Comparison of ENCODE assay signal across 1 cellular context in the genomic region with DNA sequence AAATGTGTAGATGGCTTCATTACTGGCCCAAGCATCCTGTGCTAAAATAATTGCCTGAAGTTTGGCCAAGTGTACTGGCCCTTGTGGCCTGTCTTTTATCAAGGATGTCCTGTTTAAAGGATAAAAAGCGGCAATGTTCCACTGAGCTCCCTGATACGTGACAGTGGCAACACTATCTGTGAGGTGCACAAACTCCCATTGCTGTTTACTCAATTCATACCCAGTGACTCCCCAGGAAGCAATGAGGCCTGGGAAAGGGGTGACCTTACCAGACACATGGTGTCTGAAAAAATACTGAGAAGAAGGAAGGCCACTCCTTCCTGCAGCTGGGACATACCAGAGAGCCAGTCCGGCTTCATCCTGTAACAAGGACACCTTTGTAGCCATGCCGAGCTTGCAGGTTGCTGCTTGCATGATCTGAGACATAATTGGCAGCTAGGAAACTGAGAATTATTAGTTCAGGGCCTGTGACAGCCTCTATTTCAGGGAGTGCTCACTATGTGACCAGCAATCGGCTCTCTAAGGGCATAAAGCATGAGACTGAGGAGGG.
TF ChIP-seq lines count a peak whose summit lies in the region.

No MANE protein-coding gene starts in this region.

TF ChIP-seq in HepG2, 621 proteins besides CTCF, POLR2A, EP300 and RAD21:
- TF ChIP-seq, protein P1, sequence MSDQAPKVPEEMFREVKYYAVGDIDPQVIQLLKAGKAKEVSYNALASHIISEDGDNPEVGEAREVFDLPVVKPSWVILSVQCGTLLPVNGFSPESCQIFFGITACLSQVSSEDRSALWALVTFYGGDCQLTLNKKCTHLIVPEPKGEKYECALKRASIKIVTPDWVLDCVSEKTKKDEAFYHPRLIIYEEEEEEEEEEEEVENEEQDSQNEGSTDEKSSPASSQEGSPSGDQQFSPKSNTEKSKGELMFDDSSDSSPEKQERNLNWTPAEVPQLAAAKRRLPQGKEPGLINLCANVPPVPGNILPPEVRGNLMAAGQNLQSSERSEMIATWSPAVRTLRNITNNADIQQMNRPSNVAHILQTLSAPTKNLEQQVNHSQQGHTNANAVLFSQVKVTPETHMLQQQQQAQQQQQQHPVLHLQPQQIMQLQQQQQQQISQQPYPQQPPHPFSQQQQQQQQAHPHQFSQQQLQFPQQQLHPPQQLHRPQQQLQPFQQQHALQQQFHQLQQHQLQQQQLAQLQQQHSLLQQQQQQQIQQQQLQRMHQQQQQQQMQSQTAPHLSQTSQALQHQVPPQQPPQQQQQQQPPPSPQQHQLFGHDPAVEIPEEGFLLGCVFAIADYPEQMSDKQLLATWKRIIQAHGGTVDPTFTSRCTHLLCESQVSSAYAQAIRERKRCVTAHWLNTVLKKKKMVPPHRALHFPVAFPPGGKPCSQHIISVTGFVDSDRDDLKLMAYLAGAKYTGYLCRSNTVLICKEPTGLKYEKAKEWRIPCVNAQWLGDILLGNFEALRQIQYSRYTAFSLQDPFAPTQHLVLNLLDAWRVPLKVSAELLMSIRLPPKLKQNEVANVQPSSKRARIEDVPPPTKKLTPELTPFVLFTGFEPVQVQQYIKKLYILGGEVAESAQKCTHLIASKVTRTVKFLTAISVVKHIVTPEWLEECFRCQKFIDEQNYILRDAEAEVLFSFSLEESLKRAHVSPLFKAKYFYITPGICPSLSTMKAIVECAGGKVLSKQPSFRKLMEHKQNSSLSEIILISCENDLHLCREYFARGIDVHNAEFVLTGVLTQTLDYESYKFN (CRISPR knock-in tag; conservative IDR thresholded peaks at IDR 0.05), result no peak
- TF ChIP-seq NONO (IDR thresholded peaks at IDR 0.05) (no peak), NONO (CRISPR knock-in tag; conservative IDR thresholded peaks at IDR 0.05) (no peak)
- TF ChIP-seq, protein P2, sequence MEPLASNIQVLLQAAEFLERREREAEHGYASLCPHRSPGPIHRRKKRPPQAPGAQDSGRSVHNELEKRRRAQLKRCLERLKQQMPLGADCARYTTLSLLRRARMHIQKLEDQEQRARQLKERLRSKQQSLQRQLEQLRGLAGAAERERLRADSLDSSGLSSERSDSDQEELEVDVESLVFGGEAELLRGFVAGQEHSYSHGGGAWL (CRISPR knock-in tag; IDR thresholded peaks at IDR 0.05), result no peak
